ENCODE assay signal across 11 cellular contexts in genomic region chr12:6193853-6194815, GRCh38. TPM values are rescaled to one million over a fixed set of nuclear protein-coding genes. Genes with fewer than 3 reads are reported as not detected.
DNase-seq lines count a peak whose midpoint lies in the region; ATAC-seq and TF ChIP-seq lines count a peak whose summit lies in the region.
"Had no signal": no experiment of that assay in that cellular context is flagged by ENCODE, and none has a peak within 500 bp of the region (broad histone marks: within the 10 kb centered on the region; RNA-seq: fewer than 3 reads in every experiment).

No MANE protein-coding gene starts in this region.

- H3K36me3 ChIP-seq in mucosa of descending colon (ENCODE audit: low read depth) = no peaks in the 10 kb centered on the region

- H3K9me3 ChIP-seq in mucosa of descending colon = no peaks in the 10 kb centered on the region

- H3K4me1 ChIP-seq in mucosa of descending colon (ENCODE audit: low read depth) = peaks cover 21% of the 10 kb centered on the region

- H3K4me3 ChIP-seq in mucosa of descending colon = no peak overlapping the region
- H3K4me3 ChIP-seq: lung had no signal

- no peak for TF ChIP-seq CTCF in mucosa of descending colon (IDR thresholded peaks at IDR 0.05)

- DNase-seq in DMS53 treated with DMSO at 0.1 percent for 48 hours (lab: John Stamatoyannopoulos, UW; ENCODE audit: unreplicated experiment) = peak; percentile 14
- peak; percentile 76 for DNase-seq in NCI-H187 treated with DMSO at 0.1 percent for 48 hours (lab: John Stamatoyannopoulos, UW)
- peak; percentile 73 for DNase-seq in amniotic epithelial cell (ENCODE audit: low read depth)
- DNase-seq in mucosa of descending colon = peak in 1 of 3 donors; percentile 55
- DNase-seq in COLO668 (lab: John Stamatoyannopoulos, UW; ENCODE audit: unreplicated experiment) = no peak
- DNase-seq: activated CD4-positive, alpha-beta T cell treated with anti-CD3 and anti-CD28 coated beads for 48 hours; activated naive CD8-positive, alpha-beta T cell treated with anti-CD3 and anti-CD28 coated beads, Interleukin-2, amount 10 ng/mL, durations not matched to agents 7 days and 5 days had no signal

- ATAC-seq in mucosa of descending colon (peak; percentile 60), GM21526 (IDR thresholded peaks at IDR 0.05; ENCODE audit: low FRiP score, unreplicated experiment) (no peak), HG03159 (IDR thresholded peaks at IDR 0.05; ENCODE audit: unreplicated experiment) (no peak), GM18498 (IDR thresholded peaks at IDR 0.05; ENCODE audit: unreplicated experiment) (no peak)

- intact Hi-C loops in mucosa of descending colon (cut with DNase I, micrococcal nuclease) = no loop called here

RNA-seq across cellular contexts. Expression of gene CD9, which starts 6.1 kb away (rescaled TPM):
- 100 to 1,000 TPM; 452 to 723 (median 672) TPM for total RNA-seq in mucosa of descending colon
